7 cellular contexts compared by ENCODE assay signal in the genomic region with DNA sequence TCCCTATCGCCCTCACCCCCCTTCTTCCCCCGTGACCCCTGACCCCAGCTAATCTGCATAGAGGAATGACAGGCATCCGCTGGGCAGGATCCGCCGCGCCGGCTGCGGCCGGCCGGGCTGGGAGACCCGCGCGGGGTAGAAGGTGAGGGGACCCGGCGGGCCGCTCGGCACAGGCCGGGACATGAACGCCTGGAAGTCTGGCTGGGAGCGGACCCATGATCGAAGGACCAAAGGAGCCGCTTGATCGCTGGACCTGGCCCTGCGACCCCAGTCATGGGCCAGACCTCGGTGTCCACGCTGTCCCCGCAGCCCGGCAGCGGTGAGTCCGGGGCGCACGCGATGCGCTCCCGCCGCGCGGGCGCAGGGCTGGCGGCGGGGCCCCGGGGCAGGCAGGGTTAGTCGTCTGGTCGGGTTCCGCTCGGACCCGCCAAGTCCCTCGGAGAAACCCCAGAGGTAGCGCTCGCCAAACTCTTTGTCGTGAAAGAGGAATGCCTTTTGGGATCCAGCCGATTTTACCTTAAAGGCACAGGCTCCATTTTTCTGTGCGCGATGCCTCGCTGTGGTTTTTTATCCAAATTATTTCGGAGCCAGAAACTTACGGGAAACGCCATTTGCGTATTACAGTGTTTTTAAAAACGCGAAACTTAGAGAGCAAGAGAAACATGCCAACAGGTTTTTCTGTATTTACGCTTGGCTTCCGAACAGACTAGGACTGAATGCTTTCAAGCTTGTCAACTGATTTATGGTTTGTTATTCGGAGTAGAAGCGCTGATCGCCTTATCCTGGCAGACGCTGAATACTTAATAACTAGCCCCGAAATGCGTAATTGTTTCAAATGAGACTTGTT. TPM values are rescaled to one million over a fixed set of nuclear protein-coding genes. Genes with fewer than 3 reads are reported as not detected.
A peak's percentile ranks its signal among the peaks of the same experiment; 100 is the strongest.
DNase-seq lines count a peak whose midpoint lies in the region; ATAC-seq and TF ChIP-seq lines count a peak whose summit lies in the region.

A gene (plus strand): TSS at position 75 of the 847 bp plus-strand sequence. CDS start 199 bp downstream, at position 274.

- intact Hi-C loops in left lung (cut with DNase I) = no loop called here

- peaks cover 0 to 8% of the 10 kb centered on the region in 2 donors for H3K9me3 ChIP-seq in left lung

- H3K4me3 ChIP-seq in left lung = peak within 1 kb of the TSS; percentile 84 to 85

- peak within 1 kb of the TSS; percentile 95 to 96 for H3K27ac ChIP-seq in left lung

- H3K27me3 ChIP-seq in left lung = no peaks in the 10 kb centered on the region

- TF ChIP-seq CTCF in left lung (IDR thresholded peaks at IDR 0.05) = no peak

- ATAC-seq in left lung (peak; percentile 91), GM21367 (IDR thresholded peaks at IDR 0.05; ENCODE audit: unreplicated experiment) (no peak)

- DNase-seq in GM19238 (ENCODE audit: insufficient read length, low spot score) = peak; percentile 2
- DNase-seq in NCI-H1930 (lab: John Stamatoyannopoulos, UW) = peak; percentile 26 to 50
- DNase-seq in activated CD4-positive, alpha-beta T cell treated with anti-CD3 and anti-CD28 coated beads, Interleukin-2, amount 50 U/mL, for 48 hours = peak; percentile 57 to 58
- DNase-seq in effector CD4-positive, alpha-beta T cell = peak; percentile 32
- DNase-seq in left lung = peak; percentile 80 to 91
- peak; percentile 56 for DNase-seq in stimulated activated CD4-positive, alpha-beta T cell treated with anti-CD3 and anti-CD28 coated beads, Interleukin-1b, Interleukin-23, amount 100 ng/mL, for 48 hours

- no peaks in the 10 kb centered on the region for H3K36me3 ChIP-seq in left lung

- peaks cover 7 to 53% of the 10 kb centered on the region in 2 donors for H3K4me1 ChIP-seq in left lung

RNA-seq across cellular contexts. Expression of the gene that starts here (rescaled TPM):
- total RNA-seq in left lung = 10 to 100 TPM; 67.0 to 71.1 TPM

Comparison
In these comparisons a context has a peak if more than half of its experiments do, and no peak if none do; other contexts are left out.
1. DNase-seq: peak in every context shown above with its lines; median percentile 86 in left lung; 58 in activated CD4-positive, alpha-beta T cell treated with anti-CD3 and anti-CD28 coated beads, Interleukin-2, amount 50 U/mL, for 48 hours; 56 in stimulated activated CD4-positive, alpha-beta T cell treated with anti-CD3 and anti-CD28 coated beads, Interleukin-1b, Interleukin-23, amount 100 ng/mL, for 48 hours; 38 in NCI-H1930; 32 in effector CD4-positive, alpha-beta T cell; 2 in GM19238.